In genomic region chr19:39156230-39156890, GRCh38 we compare ENCODE assay signal across 14 cellular contexts. TPM values are rescaled to one million over a fixed set of nuclear protein-coding genes. Genes with fewer than 3 reads are reported as not detected.
DNase-seq lines count a peak whose midpoint lies in the region; ATAC-seq and TF ChIP-seq lines count a peak whose summit lies in the region.
"Had no signal": no experiment of that assay in that cellular context is flagged by ENCODE, and none has a peak within 500 bp of the region (broad histone marks: within the 10 kb centered on the region; RNA-seq: fewer than 3 reads in every experiment).

No MANE protein-coding gene starts in this region.

- H2AK5ac ChIP-seq in mesenchymal stem cell (ENCODE audit: low read length, severe bottlenecking) = no peak overlapping the region

- H3K27me3 ChIP-seq in mesenchymal stem cell (ENCODE audit: control insufficient read depth in 1 of 2, insufficient read depth in 1 of 2, low read length in 2 of 2) = no peaks in the 10 kb centered on the region
- H3K27me3 ChIP-seq: ascending aorta, transverse colon had no signal

- H4K91ac ChIP-seq in mesenchymal stem cell (ENCODE audit: low read length) = peak overlapping the region; percentile 61

- H3K79me1 ChIP-seq in mesenchymal stem cell (replicated peaks; ENCODE audit: low read length, poor library complexity, severe bottlenecking) = peaks cover 70% of the 10 kb centered on the region

- H3K36me3 ChIP-seq in mesenchymal stem cell (ENCODE audit: control insufficient read depth in 1 of 2, insufficient read depth in 2 of 2, low read depth in 1 of 2, low read length in 2 of 2) = peaks cover 0 to 39% of the 10 kb centered on the region in 2 experiments
- H3K36me3 ChIP-seq: ascending aorta, transverse colon had no signal

- H2BK120ac ChIP-seq in mesenchymal stem cell (ENCODE audit: low read depth, low read length) = no peak overlapping the region

- H3K4ac ChIP-seq in mesenchymal stem cell (ENCODE audit: low read depth in 1 of 2, low read length in 2 of 2) = no peak overlapping the region

- no peak for TF ChIP-seq CTCF in choroid plexus epithelial cell (conservative IDR thresholded peaks at IDR 0.05; ENCODE audit: low read depth, low read length)

- no peak overlapping the region for H2BK15ac ChIP-seq in mesenchymal stem cell (ENCODE audit: low read depth, poor library complexity, severe bottlenecking)

- no peak overlapping the region for H3K23ac ChIP-seq in mesenchymal stem cell (ENCODE audit: low read length in 2 of 2)

- H3K18ac ChIP-seq in mesenchymal stem cell (ENCODE audit: low read depth in 1 of 2, low read length in 2 of 2) = peak overlapping the region; percentile 30 to 38

- H3K27ac ChIP-seq in mesenchymal stem cell (ENCODE audit: low read length, poor library complexity, severe bottlenecking) = no peak overlapping the region
- H3K27ac ChIP-seq: ascending aorta, transverse colon had no signal

- H3K14ac ChIP-seq in mesenchymal stem cell (ENCODE audit: low read length in 2 of 2) = peak overlapping the region in 1 of 2 experiments; percentile 61

- peak overlapping the region in 1 of 2 experiments; percentile 7 for H2BK12ac ChIP-seq in mesenchymal stem cell (ENCODE audit: low read length in 2 of 2)

- H2BK5ac ChIP-seq in mesenchymal stem cell (ENCODE audit: low read depth, low read length, poor library complexity, severe bottlenecking) = no peak overlapping the region

- peaks cover 39% of the 10 kb centered on the region for H3K4me1 ChIP-seq in mesenchymal stem cell (ENCODE audit: control insufficient read depth, insufficient read depth, low read depth, low read length)

- H3K9me3 ChIP-seq in mesenchymal stem cell (ENCODE audit: control insufficient read depth, low read length) = no peaks in the 10 kb centered on the region
- H3K9me3 ChIP-seq: ascending aorta, transverse colon had no signal

- H2AFZ ChIP-seq in mesenchymal stem cell (ENCODE audit: low read depth, low read length) = no peak overlapping the region

- WGBS in mesenchymal stem cell = 67% methylated on average over 14 of the region's 17 CpGs

- H3K4me3 ChIP-seq in choroid plexus epithelial cell (ENCODE audit: low read depth, low read length) (peak overlapping the region; percentile 36), mesenchymal stem cell (ENCODE audit: insufficient read depth in 1 of 2, low read depth in 1 of 2, low read length in 2 of 2) (peak overlapping the region in 1 of 2 experiments; percentile 62)
- H3K4me3 ChIP-seq: transverse colon had no signal

- no peak overlapping the region for H3K4me2 ChIP-seq in mesenchymal stem cell (ENCODE audit: low read length, poor library complexity, severe bottlenecking)

- peak; percentile 15 for DNase-seq in stimulated activated CD4-positive, alpha-beta T cell treated with anti-CD3 and anti-CD28 coated beads, Interleukin-15, amount 100 ng/mL, for 24 hours
- DNase-seq in stimulated activated CD4-positive, alpha-beta T cell treated with anti-CD3 and anti-CD28 coated beads, Interleukin-1b, Interleukin-23, amount 100 ng/mL, for 48 hours = no peak
- peak; percentile 16 for DNase-seq in choroid plexus epithelial cell (ENCODE audit: low read depth)
- DNase-seq in mesenchymal stem cell = no peak
- DNase-seq in NCI-H2029 treated with DMSO at 0.1 percent for 48 hours (lab: John Stamatoyannopoulos, UW) = no peak
- no peak for DNase-seq in middle frontal gyrus (ENCODE audit: extremely low spot score, low spot score)
- DNase-seq in GM19240 (ENCODE audit: insufficient read length, low spot score) = no peak
- DNase-seq: NCI-H446 treated with DMSO at 0.1 percent for 48 hours; stimulated activated CD4-positive, alpha-beta T cell treated with anti-CD3 and anti-CD28 coated beads, Interleukin-4, amount 100 ng/mL, for 24 hours; transverse colon had no signal

- ATAC-seq in HG02938 (IDR thresholded peaks at IDR 0.05; ENCODE audit: unreplicated experiment) = no peak

- peak overlapping the region; percentile 33 for H3K9ac ChIP-seq in mesenchymal stem cell (ENCODE audit: low read length)

- peak overlapping the region; percentile 83 for H4K8ac ChIP-seq in mesenchymal stem cell (ENCODE audit: low read length)

RNA-seq across cellular contexts. Expression of gene PAK4, which starts 30.8 kb away (rescaled TPM):
- polyA plus RNA-seq in mesenchymal stem cell (2013, experiment 1 of 2) = 28.8 TPM
- polyA plus RNA-seq in mesenchymal stem cell (2013, experiment 2 of 2) = 29.4 TPM

RNA-seq across cellular contexts. Expression of gene NCCRP1, which starts 40.4 kb away (rescaled TPM):
- not detected for polyA plus RNA-seq in mesenchymal stem cell (2013, experiment 1 of 2)
- polyA plus RNA-seq in mesenchymal stem cell (2013, experiment 2 of 2) = not detected
- polyA plus RNA-seq: IgD-negative memory B cell had no signal

RNA-seq across cellular contexts. Expression of gene SYCN, which starts 47.7 kb away (rescaled TPM):
- not detected for polyA plus RNA-seq in mesenchymal stem cell (2013, experiment 1 of 2)
- polyA plus RNA-seq in mesenchymal stem cell (2013, experiment 2 of 2) = not detected
- polyA plus RNA-seq: BJ, IgD-negative memory B cell had no signal

Comparison
In these comparisons a context has a peak if more than half of its experiments do, and no peak if none do; other contexts are left out.
1. DNase-seq: peak in stimulated activated CD4-positive, alpha-beta T cell treated with anti-CD3 and anti-CD28 coated beads, Interleukin-15, amount 100 ng/mL, for 24 hours (single experiment) and choroid plexus epithelial cell (single experiment); none in stimulated activated CD4-positive, alpha-beta T cell treated with anti-CD3 and anti-CD28 coated beads, Interleukin-1b, Interleukin-23, amount 100 ng/mL, for 48 hours (single experiment), mesenchymal stem cell (single experiment), NCI-H2029 treated with DMSO at 0.1 percent for 48 hours (single experiment), middle frontal gyrus (single experiment) and GM19240 (single experiment).